Comparison of ENCODE assay signal across 10 cellular contexts in the genomic region with DNA sequence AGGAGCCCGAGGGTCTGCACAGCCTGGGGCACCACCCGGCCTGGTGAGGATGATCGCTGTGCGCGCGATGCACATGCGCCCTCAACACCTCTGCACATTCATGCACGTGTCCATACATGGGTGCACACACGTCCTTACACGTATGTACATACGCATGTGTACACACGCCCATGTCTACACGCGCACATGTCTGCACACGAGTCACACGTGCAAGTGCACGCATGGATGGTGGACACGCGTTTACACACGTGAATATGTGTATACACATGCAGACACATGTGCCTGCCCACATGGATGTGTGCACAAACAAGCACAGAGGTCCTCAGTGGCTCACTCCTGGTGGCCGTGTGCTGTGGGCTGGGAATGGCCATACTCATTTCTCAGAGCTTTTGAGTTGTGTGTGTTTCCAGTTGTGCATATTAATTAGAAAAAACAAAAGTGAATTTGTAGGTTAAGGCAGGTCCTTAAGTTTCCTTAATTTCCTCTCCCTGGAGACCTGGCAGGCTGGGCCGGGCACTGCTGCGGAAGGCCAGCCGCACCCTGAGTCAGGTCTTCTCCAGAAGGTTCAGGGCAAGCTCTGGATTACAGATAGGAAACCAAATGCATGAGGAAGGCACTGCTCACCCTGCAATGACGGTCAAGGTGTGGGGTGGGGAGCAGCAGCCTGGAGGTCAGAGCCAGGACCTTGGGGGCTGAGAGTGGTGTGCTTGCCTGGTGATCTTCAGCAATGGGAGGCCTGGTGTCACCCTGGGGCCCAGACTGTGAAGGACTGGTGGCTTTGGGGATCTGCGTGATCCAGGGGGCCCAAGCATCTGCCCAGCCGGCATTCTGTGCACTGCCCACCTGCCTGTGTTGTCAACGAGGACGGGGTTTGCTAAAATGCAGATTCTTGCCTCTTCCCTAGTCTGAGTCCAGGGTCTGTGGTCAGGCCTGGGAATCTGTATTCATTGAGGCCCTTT. TPM values are rescaled to one million over a fixed set of nuclear protein-coding genes. Genes with fewer than 3 reads are reported as not detected.
DNase-seq lines count a peak whose midpoint lies in the region; ATAC-seq, FAIRE-seq and TF ChIP-seq lines count a peak whose summit lies in the region.
"Had no signal": no experiment of that assay in that cellular context is flagged by ENCODE, and none has a peak within 500 bp of the region (broad histone marks: within the 10 kb centered on the region; RNA-seq: fewer than 3 reads in every experiment).

No MANE protein-coding gene starts in this region.

- peak; percentile 64 for FAIRE-seq in bronchial epithelial cell (lab: Jason Lieb, UNC)
- FAIRE-seq in pancreas (lab: Jason Lieb, UNC) = no peak

- H3K4me1 Mint-ChIP-seq in CD8-positive, alpha-beta T cell (ENCODE audit: low read depth) = peaks cover 17% of the 10 kb centered on the region
- H3K4me1 Mint-ChIP-seq in T-helper 2 cell treated with Interferon-gamma antibody and Interleukin-4, amounts not matched to agents 5 μg/mL and 100 μg/mL, for 36 hours (ENCODE audit: low read depth) = peaks cover 14% of the 10 kb centered on the region

- 36 to 41% methylated on average over 29 of the region's 29 CpGs for WGBS in pancreas, 2 donors

- H3K4me3 Mint-ChIP-seq in CD8-positive, alpha-beta T cell = no peak overlapping the region
- H3K4me3 Mint-ChIP-seq in T-helper 2 cell treated with Interferon-gamma antibody and Interleukin-4, amounts not matched to agents 5 μg/mL and 100 μg/mL, for 36 hours = no peak overlapping the region

- peak in 6 of 7 experiments; percentile 18 to 73 (median 36) for DNase-seq in CD8-positive, alpha-beta T cell
- DNase-seq in T-helper 2 cell treated with Interferon-gamma antibody and Interleukin-4, amounts not matched to agents 5 μg/mL and 100 μg/mL, for 36 hours (ENCODE audit: low spot score) = peak; percentile 46
- DNase-seq in bronchial epithelial cell (ENCODE audit: low read depth) = peak; percentile 28
- peak; percentile 27 to 83 (median 60) for DNase-seq in pancreas
- no peak for DNase-seq in GM20000 (ENCODE audit: low spot score)

- CTCF ChIA-PET in CD8-positive, alpha-beta T cell (lab: Charles Lee) = interaction anchor here (1.2 to 1.7 kb wide), 2 partner anchors 14 to 277 kb away, joined by 4 to 8 read pairs; no protein-coding TSS in a partner anchor

- H3K36me3 Mint-ChIP-seq in CD8-positive, alpha-beta T cell = peaks cover 4% of the 10 kb centered on the region
- peaks cover 4% of the 10 kb centered on the region for H3K36me3 Mint-ChIP-seq in T-helper 2 cell treated with Interferon-gamma antibody and Interleukin-4, amounts not matched to agents 5 μg/mL and 100 μg/mL, for 36 hours (ENCODE audit: low read depth)

- peaks cover 18% of the 10 kb centered on the region for H3K4me1 ChIP-seq in CD8-positive, alpha-beta T cell (ENCODE audit: insufficient read depth, low read length)
- H3K4me1 ChIP-seq in pancreas = peaks cover 0 to 12% (median 0%) of the 10 kb centered on the region in 3 donors
- H3K4me1 ChIP-seq: uterus had no signal

- no peaks in the 10 kb centered on the region for H3K27me3 Mint-ChIP-seq in CD8-positive, alpha-beta T cell (ENCODE audit: low read depth)
- no peaks in the 10 kb centered on the region for H3K27me3 Mint-ChIP-seq in T-helper 2 cell treated with Interferon-gamma antibody and Interleukin-4, amounts not matched to agents 5 μg/mL and 100 μg/mL, for 36 hours (ENCODE audit: low read depth)

- H3K27ac Mint-ChIP-seq in CD8-positive, alpha-beta T cell = no peak overlapping the region
- no peak overlapping the region for H3K27ac Mint-ChIP-seq in T-helper 2 cell treated with Interferon-gamma antibody and Interleukin-4, amounts not matched to agents 5 μg/mL and 100 μg/mL, for 36 hours

- POLR2A ChIA-PET in CD8-positive, alpha-beta T cell (lab: Charles Lee) = interaction anchor here (0.6 to 3.8 kb wide), 7 partner anchors 9 to 291 kb away, joined by 4 to 43 read pairs (median 5); a partner anchor contains a TSS

- H3K4me3 ChIP-seq in CD8-positive, alpha-beta T cell (ENCODE audit: low read depth, low read length) = no peak overlapping the region
- H3K4me3 ChIP-seq in bronchial epithelial cell (ENCODE audit: low read depth, low read length) (no peak overlapping the region), pancreas (no peak overlapping the region)
- H3K4me3 ChIP-seq: uterus had no signal

- no peak for TF ChIP-seq CTCF in CD8-positive, alpha-beta T cell (IDR thresholded peaks at IDR 0.05)
- TF ChIP-seq CTCF in bronchial epithelial cell (IDR thresholded peaks at IDR 0.05; ENCODE audit: insufficient read depth, low read length, severe bottlenecking) = no peak
- TF ChIP-seq CTCF in pancreas (IDR thresholded peaks at IDR 0.05) = no peak
- TF ChIP-seq CTCF in GM20000 (IDR thresholded peaks at IDR 0.05; ENCODE audit: extremely low read depth, missing control alignments) = no peak

- no peak for ATAC-seq in CD8-positive, alpha-beta T cell
- ATAC-seq in pancreas (no peak), GM21367 (IDR thresholded peaks at IDR 0.05; ENCODE audit: unreplicated experiment) (no peak), GM18873 (IDR thresholded peaks at IDR 0.05; ENCODE audit: low FRiP score, unreplicated experiment) (no peak), HG03354 (IDR thresholded peaks at IDR 0.05; ENCODE audit: poor library complexity, severe bottlenecking, unreplicated experiment) (no peak)

- H3K9me3 Mint-ChIP-seq in CD8-positive, alpha-beta T cell = no peaks in the 10 kb centered on the region
- peaks cover 7% of the 10 kb centered on the region for H3K9me3 Mint-ChIP-seq in T-helper 2 cell treated with Interferon-gamma antibody and Interleukin-4, amounts not matched to agents 5 μg/mL and 100 μg/mL, for 36 hours

- H3K9me3 ChIP-seq in CD8-positive, alpha-beta T cell (ENCODE audit: low read length) = no peaks in the 10 kb centered on the region
- H3K9me3 ChIP-seq in pancreas = no peaks in the 10 kb centered on the region
- H3K9me3 ChIP-seq: uterus had no signal

- no peaks in the 10 kb centered on the region for H3K36me3 ChIP-seq in CD8-positive, alpha-beta T cell (ENCODE audit: insufficient read depth, low read length)
- no peaks in the 10 kb centered on the region for H3K36me3 ChIP-seq in bronchial epithelial cell (ENCODE audit: control insufficient read depth, insufficient read depth, low read length)
- H3K36me3 ChIP-seq in pancreas = no peaks in the 10 kb centered on the region
- H3K36me3 ChIP-seq: uterus had no signal

- H3K27me3 ChIP-seq in CD8-positive, alpha-beta T cell (ENCODE audit: insufficient read depth, low read length) = no peaks in the 10 kb centered on the region
- no peaks in the 10 kb centered on the region for H3K27me3 ChIP-seq in bronchial epithelial cell (ENCODE audit: control insufficient read depth, insufficient read depth, low read length)
- H3K27me3 ChIP-seq in pancreas = no peaks in the 10 kb centered on the region
- H3K27me3 ChIP-seq: uterus had no signal

- H3K27ac ChIP-seq in CD8-positive, alpha-beta T cell (ENCODE audit: low read depth, low read length) = no peak overlapping the region
- no peak overlapping the region for H3K27ac ChIP-seq in pancreas
- H3K27ac ChIP-seq: uterus had no signal

- intact Hi-C loops in CD8-positive, alpha-beta T cell (cut with DNase I, micrococcal nuclease) = loop anchor here (2.0 to 10.0 kb wide), 8 partner anchors 161 to 1949 kb away; a partner anchor contains a TSS
- intact Hi-C loops in pancreas (cut with DNase I) = no loop called here

RNA-seq across cellular contexts. Expression of a gene that starts 1.3 kb away (rescaled TPM):
- total RNA-seq in CD8-positive, alpha-beta T cell = 10 to 100 TPM; 42.2 to 42.7 TPM
- total RNA-seq in bronchial epithelial cell (not detected in 2 replicates), pancreas (10 to 100 TPM; 17.0 to 91.5 (median 64.8) TPM)
- not detected for polyA plus RNA-seq in pancreas
- total RNA-seq: liver had no signal
- polyA plus RNA-seq: liver had no signal

RNA-seq across cellular contexts. Expression of a gene that starts 29.8 kb away (rescaled TPM):
- 10 to 100 TPM; 15.5 to 16.6 TPM for total RNA-seq in CD8-positive, alpha-beta T cell
- 16.1 TPM in 2 replicates for total RNA-seq in bronchial epithelial cell
- total RNA-seq in pancreas = 10 to 100 TPM; 14.0 to 20.2 (median 15.9) TPM
- 10 to 100 TPM; 18.0 to 26.1 TPM for polyA plus RNA-seq in pancreas

Comparison
In these comparisons a context has a peak if more than half of its experiments do, and no peak if none do; other contexts are left out.
1. RNA of a gene that starts 1.3 kb away (total RNA-seq): 17.0 to 91.5 TPM in pancreas and 42.2 to 42.7 TPM in CD8-positive, alpha-beta T cell; not detected in bronchial epithelial cell; every median in the first group is over 10 times any median in the second.
2. intact Hi-C loops: an anchor here in CD8-positive, alpha-beta T cell (2.0 to 10.0 kb wide); none called in pancreas.